ENCODE assay signal across 7 cellular contexts in genomic region chr9:6910497-6910896, GRCh38.
"Had no signal": no experiment of that assay in that cellular context is flagged by ENCODE, and none has a peak within 500 bp of the region (broad histone marks: within the 10 kb centered on the region; RNA-seq: fewer than 3 reads in every experiment).

No MANE protein-coding gene starts in this region.

- H2AFZ ChIP-seq: GM23248 had no signal

- H3K27ac ChIP-seq: GM23248, HL-60 had no signal

- H3K9me3 ChIP-seq: HAP-1 had no signal

- H3K9ac ChIP-seq: GM23248 had no signal

- DNase-seq: GOT3, H7, KG1 had no signal

- H3K36me3 ChIP-seq: HAP-1 had no signal

- H3K4me3 ChIP-seq: GM23248, HAP-1, K562 had no signal
